19 cellular contexts compared by ENCODE assay signal in genomic region chr13:39284801-39285388, GRCh38.
DNase-seq lines count a peak whose midpoint lies in the region; ATAC-seq and TF ChIP-seq lines count a peak whose summit lies in the region.
"Had no signal": no experiment of that assay in that cellular context is flagged by ENCODE, and none has a peak within 500 bp of the region (broad histone marks: within the 10 kb centered on the region; RNA-seq: fewer than 3 reads in every experiment).

No MANE protein-coding gene starts in this region.

- no peaks in the 10 kb centered on the region for H4K20me1 ChIP-seq in GM23338 (replicated peaks; ENCODE audit: insufficient read depth)

- H3K27ac ChIP-seq in GM23338 (ENCODE audit: low read depth) (no peak overlapping the region), gastroesophageal sphincter (no peak overlapping the region), trophoblast cell (ENCODE audit: low read depth, low read length) (no peak overlapping the region)
- H3K27ac ChIP-seq: body of pancreas had no signal

- H3K4me1 Mint-ChIP-seq in GM23338 (no peaks in the 10 kb centered on the region; the same call in 2 of the 3 replicates), WTC11 (no peaks in the 10 kb centered on the region; the same call in 1 of the 2 replicates)
- peaks cover 9% of the 10 kb centered on the region for H3K4me1 Mint-ChIP-seq in stimulated activated memory B cell treated with anti-CD40 and anti-IgM and Interleukin-4, amounts not matched to agents 10 μg/mL and 1 μg/mL and 100 μg/mL, for 72 hours
- H3K4me1 Mint-ChIP-seq: activated naive CD4-positive, alpha-beta T cell treated with anti-CD3 and anti-CD28 coated beads, Interleukin-2, amount 50 U/mL, for 24 hours had no signal

- H4K8ac ChIP-seq in trophoblast cell (ENCODE audit: low read depth, low read length) = no peak overlapping the region

- H3K27me3 ChIP-seq in GM23338 (ENCODE audit: insufficient read depth) (no peaks in the 10 kb centered on the region), gastroesophageal sphincter (no peaks in the 10 kb centered on the region), trophoblast cell (ENCODE audit: insufficient read depth, low read length) (no peaks in the 10 kb centered on the region)
- H3K27me3 ChIP-seq: body of pancreas had no signal

- no peak overlapping the region for H2AK5ac ChIP-seq in trophoblast cell (ENCODE audit: low read length)

- DNase-seq in GM23338 (ENCODE audit: low spot score) (peak; percentile 67), WTC11 (ENCODE audit: low spot score) (no peak), trophoblast cell (peak; percentile 60 to 87), NCI-H1436 (lab: John Stamatoyannopoulos, UW) (no peak)
- no peak for DNase-seq in stimulated activated CD8-positive, alpha-beta memory T cell treated with anti-CD3 and anti-CD28 coated beads, Interleukin-4, amount 100 ng/mL, for 48 hours
- DNase-seq: activated B cell treated with CpG ODN at 0.5 μM for 24 hours; activated CD8-positive, alpha-beta T cell treated with anti-CD3 and anti-CD28 coated beads, Interleukin-2, amount 10 ng/mL, durations not matched to agents 7 days and 5 days; activated T-cell treated with anti-CD3 and anti-CD28 coated beads, Interleukin-2, amount 50 U/mL, for 4 hours; body of pancreas; Calu3; HCEC 1CT; NCI-H1930; NCI-H446 treated with DMSO at 0.1 percent for 48 hours; NK-92 treated with Interleukin-12 subunit alpha and Interleukin-12 subunit beta, amount 100 ng/mL, for 24 hours had no signal

- H3K4me3 Mint-ChIP-seq in GM23338 = no peak overlapping the region
- no peak overlapping the region for H3K4me3 Mint-ChIP-seq in WTC11
- no peak overlapping the region for H3K4me3 Mint-ChIP-seq in stimulated activated memory B cell treated with anti-CD40 and anti-IgM and Interleukin-4, amounts not matched to agents 10 μg/mL and 1 μg/mL and 100 μg/mL, for 72 hours
- H3K4me3 Mint-ChIP-seq: activated B cell treated with CpG ODN at 0.5 μM for 24 hours; activated CD8-positive, alpha-beta T cell treated with anti-CD3 and anti-CD28 coated beads, Interleukin-2, amount 10 ng/mL, durations not matched to agents 7 days and 5 days; activated naive CD4-positive, alpha-beta T cell treated with anti-CD3 and anti-CD28 coated beads, Interleukin-2, amount 50 U/mL, for 24 hours; activated T-cell treated with anti-CD3 and anti-CD28 coated beads, Interleukin-2, amount 50 U/mL, for 4 hours; B cell; T-helper 1 cell treated with Interleukin-12 subunit alpha and Interleukin-12 subunit beta and Interleukin-4 antibody, amounts not matched to agents 30 μg/mL and 1 μg/mL, for 36 hours had no signal

- H3K14ac ChIP-seq in trophoblast cell (ENCODE audit: low read length) = no peak overlapping the region

- no peak for TF ChIP-seq EP300 in gastroesophageal sphincter (IDR thresholded peaks at IDR 0.05)

- ATAC-seq in GM23338 = peak; percentile 71
- peak; percentile 76; the same call in 1 of the 2 replicates for ATAC-seq in WTC11
- peak; percentile 75 for ATAC-seq in gastroesophageal sphincter
- no peak for ATAC-seq in stimulated activated memory B cell treated with anti-CD40 and anti-IgM and Interleukin-4, amounts not matched to agents 10 μg/mL and 1 μg/mL and 100 μg/mL, for 72 hours
- ATAC-seq: activated CD8-positive, alpha-beta T cell treated with anti-CD3 and anti-CD28 coated beads, Interleukin-2, amount 10 ng/mL, durations not matched to agents 7 days and 5 days; activated T-cell treated with anti-CD3 and anti-CD28 coated beads, Interleukin-2, amount 50 U/mL, for 4 hours; body of pancreas had no signal

- H3K18ac ChIP-seq in trophoblast cell (ENCODE audit: low read length) = no peak overlapping the region

- no peak overlapping the region for H3K4ac ChIP-seq in trophoblast cell (ENCODE audit: low read depth, low read length)

- H3K79me2 ChIP-seq in GM23338 (replicated peaks; ENCODE audit: insufficient read depth) (no peaks in the 10 kb centered on the region), trophoblast cell (ENCODE audit: control insufficient read depth, insufficient read depth, low read length, poor library complexity) (no peaks in the 10 kb centered on the region)

- no peak overlapping the region for H2BK120ac ChIP-seq in trophoblast cell (ENCODE audit: insufficient read depth, low read length, poor library complexity)

- no peak overlapping the region for H3K27ac Mint-ChIP-seq in GM23338
- H3K27ac Mint-ChIP-seq in WTC11 = no peak overlapping the region
- H3K27ac Mint-ChIP-seq in stimulated activated memory B cell treated with anti-CD40 and anti-IgM and Interleukin-4, amounts not matched to agents 10 μg/mL and 1 μg/mL and 100 μg/mL, for 72 hours = no peak overlapping the region
- H3K27ac Mint-ChIP-seq: activated B cell treated with CpG ODN at 0.5 μM for 24 hours; activated CD8-positive, alpha-beta T cell treated with anti-CD3 and anti-CD28 coated beads, Interleukin-2, amount 10 ng/mL, durations not matched to agents 7 days and 5 days; activated naive CD4-positive, alpha-beta T cell treated with anti-CD3 and anti-CD28 coated beads, Interleukin-2, amount 50 U/mL, for 24 hours; B cell; T-helper 1 cell treated with Interleukin-12 subunit alpha and Interleukin-12 subunit beta and Interleukin-4 antibody, amounts not matched to agents 30 μg/mL and 1 μg/mL, for 36 hours had no signal

- H4K12ac ChIP-seq in trophoblast cell (ENCODE audit: low read depth, low read length) = no peak overlapping the region

- WGBS in gastroesophageal sphincter (ENCODE audit: low coverage in 1 of 2), 2 donors = 72 to 79% methylated on average over 5 to 6 of the region's 8 CpGs
- no CpG with 5 or more reads among the region's 8 CpGs for WGBS in trophoblast cell (ENCODE audit: extremely low coverage, insufficient coverage, insufficient read length)

- H3K9me3 Mint-ChIP-seq in GM23338 = peaks cover 13% of the 10 kb centered on the region; the same call in 2 of the 3 replicates
- H3K9me3 Mint-ChIP-seq in WTC11 = peaks cover 32% of the 10 kb centered on the region
- H3K9me3 Mint-ChIP-seq in stimulated activated memory B cell treated with anti-CD40 and anti-IgM and Interleukin-4, amounts not matched to agents 10 μg/mL and 1 μg/mL and 100 μg/mL, for 72 hours = peaks cover 14% of the 10 kb centered on the region

- H3K4me3 ChIP-seq in GM23338 = no peak overlapping the region
- H3K4me3 ChIP-seq in gastroesophageal sphincter = no peak overlapping the region
- no peak overlapping the region for H3K4me3 ChIP-seq in trophoblast cell (ENCODE audit: low read depth, low read length)
- H3K4me3 ChIP-seq: body of pancreas had no signal

- POLR2A ChIA-PET in WTC11 (lab: Charles Lee) = no interaction called here

- H3K4me1 ChIP-seq in GM23338 (ENCODE audit: insufficient read depth) (no peaks in the 10 kb centered on the region), gastroesophageal sphincter (peaks cover 0 to 3% (median 0%) of the 10 kb centered on the region in 3 donors), trophoblast cell (ENCODE audit: control insufficient read depth in 1 of 2, insufficient read depth in 2 of 2, low read length in 2 of 2) (no peaks in the 10 kb centered on the region)

- H2BK5ac ChIP-seq in trophoblast cell (ENCODE audit: low read depth, low read length, poor library complexity) = no peak overlapping the region

- H3K4me2 ChIP-seq in GM23338 (no peak overlapping the region), trophoblast cell (ENCODE audit: low read length) (no peak overlapping the region)

- H3F3A ChIP-seq in GM23338 (replicated peaks; ENCODE audit: low read depth) = no peaks in the 10 kb centered on the region

- H2AFZ ChIP-seq in GM23338 (no peak overlapping the region), trophoblast cell (ENCODE audit: insufficient read depth, low read length, poor library complexity) (no peak overlapping the region)

- no peak overlapping the region for H2BK12ac ChIP-seq in trophoblast cell (ENCODE audit: low read length)

- TF ChIP-seq CTCF in GM23338 (conservative IDR thresholded peaks at IDR 0.05; ENCODE audit: low read depth in 2 of 2) = peak; percentile 74 to 80
- TF ChIP-seq CTCF in WTC11 (IDR thresholded peaks at IDR 0.05) = no peak
- TF ChIP-seq CTCF in gastroesophageal sphincter (IDR thresholded peaks at IDR 0.05) = peak in 1 of 4 experiments; percentile 4

- H3K27me3 Mint-ChIP-seq in GM23338 (ENCODE audit: insufficient read depth, low read depth, poor library complexity) = peaks cover 2% of the 10 kb centered on the region
- peaks cover 19% of the 10 kb centered on the region for H3K27me3 Mint-ChIP-seq in WTC11 (ENCODE audit: low read depth)
- H3K27me3 Mint-ChIP-seq in stimulated activated memory B cell treated with anti-CD40 and anti-IgM and Interleukin-4, amounts not matched to agents 10 μg/mL and 1 μg/mL and 100 μg/mL, for 72 hours = peaks cover 4% of the 10 kb centered on the region

- H3K9me3 ChIP-seq in gastroesophageal sphincter = peaks cover 0 to 3% (median 0%) of the 10 kb centered on the region in 3 donors
- no peaks in the 10 kb centered on the region for H3K9me3 ChIP-seq in trophoblast cell (ENCODE audit: insufficient read depth, low read depth, low read length)
- H3K9me3 ChIP-seq: body of pancreas had no signal

- H3K79me1 ChIP-seq in trophoblast cell (ENCODE audit: low read length) = no peaks in the 10 kb centered on the region

- H3K36me3 ChIP-seq in GM23338 (ENCODE audit: insufficient read depth) = no peaks in the 10 kb centered on the region
- no peaks in the 10 kb centered on the region for H3K36me3 ChIP-seq in gastroesophageal sphincter
- no peaks in the 10 kb centered on the region for H3K36me3 ChIP-seq in trophoblast cell (ENCODE audit: control insufficient read depth in 1 of 2, insufficient read depth in 2 of 2, low read length in 2 of 2)

- H3K9ac ChIP-seq in trophoblast cell (ENCODE audit: low read length) = no peak overlapping the region

- CTCF ChIA-PET in WTC11 (lab: Charles Lee) = interaction anchor here (0.6 to 2.7 kb wide), 6 partner anchors 10 to 1247 kb away, joined by 3 to 15 read pairs (median 4); no protein-coding TSS in a partner anchor

- H3K23ac ChIP-seq in trophoblast cell (ENCODE audit: low read length) = no peak overlapping the region

- no peak overlapping the region for H4K91ac ChIP-seq in trophoblast cell (ENCODE audit: low read depth, low read length)

- H3K36me3 Mint-ChIP-seq in GM23338 (ENCODE audit: low read depth) (peaks cover 3% of the 10 kb centered on the region; the same call in 1 of the 3 replicates), WTC11 (peaks cover 13% of the 10 kb centered on the region)
- no peaks in the 10 kb centered on the region for H3K36me3 Mint-ChIP-seq in stimulated activated memory B cell treated with anti-CD40 and anti-IgM and Interleukin-4, amounts not matched to agents 10 μg/mL and 1 μg/mL and 100 μg/mL, for 72 hours

- TF ChIP-seq POLR2A in gastroesophageal sphincter (IDR thresholded peaks at IDR 0.05) = no peak

- H3K9me2 ChIP-seq in GM23338 (ENCODE audit: insufficient read depth) = peaks cover 5% of the 10 kb centered on the region; the same call in 1 of the 2 replicates

TF ChIP-seq in GM23338, 12 proteins besides CTCF, POLR2A, EP300 and RAD21 (continues in another document):
- TF ChIP-seq STAT1 (IDR thresholded peaks at IDR 0.05; ENCODE audit: unreplicated experiment) (no peak), ZNF331 (CRISPR knock-in tag; IDR thresholded peaks at IDR 0.05; ENCODE audit: low read depth) (no peak)

Comparison
In these comparisons a context has a peak if more than half of its experiments do, and no peak if none do; other contexts are left out.
1. DNase-seq: peak in GM23338 (single experiment) and trophoblast cell (2 of 2); none in WTC11 (single experiment), NCI-H1436 (single experiment) and stimulated activated CD8-positive, alpha-beta memory T cell treated with anti-CD3 and anti-CD28 coated beads, Interleukin-4, amount 100 ng/mL, for 48 hours (single experiment).